ENCODE assay signal across 25 cellular contexts in genomic region chr6:167302074-167302473, GRCh38. TPM values are rescaled to one million over a fixed set of nuclear protein-coding genes. Genes with fewer than 3 reads are reported as not detected.
"Had no signal": no experiment of that assay in that cellular context is flagged by ENCODE, and none has a peak within 500 bp of the region (broad histone marks: within the 10 kb centered on the region; RNA-seq: fewer than 3 reads in every experiment).

No MANE protein-coding gene starts in this region.

- ATAC-seq: Panc1, PC-3 had no signal

- DNase-seq: IMR-90, Karpas-422, KG1, MG63, NCI-H1092, NCI-H1105 treated with DMSO at 0.1 percent for 48 hours, NCI-H1417 treated with DMSO at 0.1 percent for 48 hours, NCI-H146, NCI-H1694 treated with DMSO at 0.1 percent for 48 hours, NCI-H1930, NCI-H2081, NCI-H2107, NCI-H226, NCI-H446, NCI-H510A, NCI-H524 treated with DMSO at 0.1 percent for 48 hours, NCI-H69, NCI-H774, PC-3, SIG-M5 had no signal

- H3K9me3 ChIP-seq: MG63, SJSA1 had no signal

- H3K27me3 ChIP-seq: MG63, SJSA1 had no signal

- H3K27ac ChIP-seq: HL-60, RWPE1, SJSA1, SK-N-MC had no signal

- H3K36me3 ChIP-seq: MG63, SJSA1 had no signal

- H3K4me3 ChIP-seq: MG63, SJSA1, SK-N-MC had no signal

RNA-seq across cellular contexts. Expression of gene UNC93A, which starts 11.0 kb away (rescaled TPM):
- total RNA-seq: IMR-90, PC-3, SJSA1 had no signal

RNA-seq across cellular contexts. Expression of gene TTLL2, which starts 22.8 kb away (rescaled TPM):
- total RNA-seq: IMR-90, PC-3, SJSA1 had no signal
